ENCODE assay signal across 22 cellular contexts in genomic region chr14:58693048-58693447, GRCh38.
"Had no signal": no experiment of that assay in that cellular context is flagged by ENCODE, and none has a peak within 500 bp of the region (broad histone marks: within the 10 kb centered on the region; RNA-seq: fewer than 3 reads in every experiment).

No MANE protein-coding gene starts in this region.

- H3K27me3 Mint-ChIP-seq: activated B cell treated with CpG ODN at 0.5 μM for 24 hours; activated CD8-positive, alpha-beta T cell treated with anti-CD3 and anti-CD28 coated beads for 36 hours; stimulated activated naive B cell treated with anti-CD40 and anti-IgM and Interleukin-4, amounts not matched to agents 10 μg/mL and 1 μg/mL and 100 μg/mL, for 72 hours had no signal

- H3K27ac Mint-ChIP-seq: activated B cell treated with CpG ODN at 0.5 μM for 24 hours; activated CD8-positive, alpha-beta T cell treated with anti-CD3 and anti-CD28 coated beads for 36 hours; activated naive CD4-positive, alpha-beta T cell treated with anti-CD3 and anti-CD28 coated beads, Interleukin-2, amount 50 U/mL, for 72 hours; activated T-cell treated with anti-CD3 and anti-CD28 coated beads, Interleukin-2, amount 50 U/mL, for 72 hours; immature natural killer cell; nephron; stimulated activated naive B cell treated with anti-CD40 and anti-IgM and Interleukin-4, amounts not matched to agents 10 μg/mL and 1 μg/mL and 100 μg/mL, for 72 hours had no signal

- H3K4me1 Mint-ChIP-seq: activated B cell treated with CpG ODN at 0.5 μM for 24 hours; immature natural killer cell; stimulated activated naive B cell treated with anti-CD40 and anti-IgM and Interleukin-4, amounts not matched to agents 10 μg/mL and 1 μg/mL and 100 μg/mL, for 72 hours had no signal

- H3K9me3 Mint-ChIP-seq: activated B cell treated with CpG ODN at 0.5 μM for 24 hours; activated CD8-positive, alpha-beta T cell treated with anti-CD3 and anti-CD28 coated beads for 36 hours; stimulated activated naive B cell treated with anti-CD40 and anti-IgM and Interleukin-4, amounts not matched to agents 10 μg/mL and 1 μg/mL and 100 μg/mL, for 72 hours had no signal

- DNase-seq: activated B cell treated with CpG ODN at 0.5 μM for 24 hours; activated CD4-positive, alpha-beta T cell treated with anti-CD3 and anti-CD28 coated beads, Interleukin-2, amount 50 U/mL, for 1 hour; activated CD8-positive, alpha-beta T cell treated with anti-CD3 and anti-CD28 coated beads for 36 hours; activated naive CD4-positive, alpha-beta T cell; activated T-cell treated with anti-CD3 and anti-CD28 coated beads, Interleukin-2, amount 50 U/mL, for 72 hours; central memory CD4-positive, alpha-beta T cell; foreskin keratinocyte; heart left ventricle; hypothalamus; immature natural killer cell; kidney; left colon; mammary epithelial cell; nucleus accumbens; psoas muscle; stimulated activated CD4-positive, alpha-beta T cell treated with anti-CD3 and anti-CD28 coated beads, Interleukin-2, amount 100 ng/mL, for 24 hours; stimulated activated naive B cell treated with anti-CD40 and anti-IgM and Interleukin-4, amounts not matched to agents 10 μg/mL and 1 μg/mL and 100 μg/mL, for 72 hours; stomach; thyroid gland; upper lobe of left lung had no signal

- H3K36me3 Mint-ChIP-seq: activated naive CD4-positive, alpha-beta T cell treated with anti-CD3 and anti-CD28 coated beads, Interleukin-2, amount 50 U/mL, for 72 hours; immature natural killer cell; stimulated activated naive B cell treated with anti-CD40 and anti-IgM and Interleukin-4, amounts not matched to agents 10 μg/mL and 1 μg/mL and 100 μg/mL, for 72 hours had no signal

- H3K4me3 Mint-ChIP-seq: activated B cell treated with CpG ODN at 0.5 μM for 24 hours; activated CD8-positive, alpha-beta T cell treated with anti-CD3 and anti-CD28 coated beads for 36 hours; activated T-cell treated with anti-CD3 and anti-CD28 coated beads, Interleukin-2, amount 50 U/mL, for 72 hours; immature natural killer cell; nephron; stimulated activated naive B cell treated with anti-CD40 and anti-IgM and Interleukin-4, amounts not matched to agents 10 μg/mL and 1 μg/mL and 100 μg/mL, for 72 hours had no signal

- ATAC-seq: activated CD8-positive, alpha-beta T cell treated with anti-CD3 and anti-CD28 coated beads for 36 hours; activated naive CD4-positive, alpha-beta T cell treated with anti-CD3 and anti-CD28 coated beads, Interleukin-2, amount 50 U/mL, for 72 hours; activated T-cell treated with anti-CD3 and anti-CD28 coated beads, Interleukin-2, amount 50 U/mL, for 72 hours; foreskin keratinocyte; heart left ventricle; left colon; psoas muscle; stimulated activated naive B cell treated with anti-CD40 and anti-IgM and Interleukin-4, amounts not matched to agents 10 μg/mL and 1 μg/mL and 100 μg/mL, for 72 hours had no signal
